ENCODE assay signal across 8 cellular contexts in the genomic region with DNA sequence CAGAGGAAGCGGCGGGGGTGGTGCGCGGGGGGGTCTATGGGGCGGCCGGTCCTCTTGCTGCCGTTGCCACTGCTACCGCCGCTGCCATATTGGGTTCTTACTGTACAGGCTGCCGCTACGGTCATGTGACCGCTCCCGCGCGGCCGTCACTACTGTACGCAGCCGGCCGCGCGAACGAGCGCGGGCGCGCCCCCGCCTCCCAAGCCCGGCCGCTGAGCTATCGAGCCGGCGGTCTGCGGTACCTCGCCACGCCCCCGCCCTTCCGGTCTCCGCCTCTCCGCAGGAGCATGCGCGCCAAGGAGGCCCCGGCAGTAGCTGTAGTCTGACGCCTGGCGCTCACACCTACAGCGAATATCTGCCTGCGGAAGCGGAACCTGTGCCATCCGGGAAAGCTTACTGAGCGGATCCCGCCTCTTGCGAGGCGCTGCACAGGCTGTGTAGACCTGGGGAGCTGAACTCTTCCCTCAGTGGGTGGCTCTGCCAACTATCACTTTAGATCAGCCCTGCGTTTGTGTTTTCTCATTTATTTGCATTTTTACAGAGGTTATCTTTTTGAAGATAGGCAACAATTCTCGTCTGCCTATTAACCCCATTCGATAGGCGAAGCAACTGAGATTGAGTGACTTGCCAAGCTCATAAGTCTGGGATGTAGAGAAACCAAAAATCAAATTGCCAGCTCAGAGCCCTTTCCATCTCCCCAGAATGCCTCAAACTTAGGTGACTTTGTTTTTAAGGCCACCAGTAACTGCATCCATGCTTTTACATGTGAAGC. TPM values are rescaled to one million over a fixed set of nuclear protein-coding genes. Genes with fewer than 3 reads are reported as not detected.
DNase-seq lines count a peak whose midpoint lies in the region; ATAC-seq, FAIRE-seq and TF ChIP-seq lines count a peak whose summit lies in the region.

Gene ASXL2 (minus strand): TSS at position 127 of the 772 bp plus-strand sequence. CDS start 265 bp downstream, outside the sequence.

- H3K36me3 ChIP-seq in adrenal gland (replicated peaks in 1 of 2) = no peaks in the 10 kb centered on the region
- peaks cover 0 to 17% (median 0%) of the 10 kb centered on the region in 9 donors for H3K36me3 ChIP-seq in heart right ventricle
- peaks cover 0 to 6% (median 0%) of the 10 kb centered on the region in 4 donors for H3K36me3 ChIP-seq in upper lobe of left lung

- peak; percentile 90 for TF ChIP-seq POLR2A in GM12892 (IDR thresholded peaks at IDR 0.05; ENCODE audit: low read depth, low read length)
- TF ChIP-seq POLR2A in adrenal gland (IDR thresholded peaks at IDR 0.05) = peak; percentile 43 to 91
- peak in 2 of 4 donors; percentile 72 to 82 for TF ChIP-seq POLR2A in upper lobe of left lung (IDR thresholded peaks at IDR 0.05)

- H3K27ac ChIP-seq in adrenal gland = peak within 1 kb of the TSS; percentile 83 to 98 (median 98)
- peak within 1 kb of the TSS; percentile 74 to 96 (median 95) for H3K27ac ChIP-seq in heart right ventricle
- H3K27ac ChIP-seq in upper lobe of left lung = peak within 1 kb of the TSS; percentile 90 to 96 (median 95)

- intact Hi-C loops in adrenal gland (cut with DNase I) (no loop called here), heart right ventricle (cut with DNase I) (no loop called here), posterior cingulate gyrus (cut with DNase I) (loop anchor here (1.0 to 5.0 kb wide), 2 partner anchors 154 to 205 kb away; partner anchors contain the start of genes DTNB and RAB10)

- peak within 1 kb of the TSS; percentile 70 to 93 (median 82) for H3K4me3 ChIP-seq in adrenal gland
- H3K4me3 ChIP-seq in heart right ventricle = peak within 1 kb of the TSS; percentile 68 to 99 (median 91)
- peak within 1 kb of the TSS; percentile 82 to 96 (median 86) for H3K4me3 ChIP-seq in upper lobe of left lung

- peak; percentile 98 for FAIRE-seq in GM12892 (lab: Jason Lieb, UNC)

- H3K27me3 ChIP-seq in adrenal gland = peaks cover 5% of the 10 kb centered on the region
- H3K27me3 ChIP-seq in heart right ventricle = peaks cover 0 to 15% (median 11%) of the 10 kb centered on the region in 7 donors
- H3K27me3 ChIP-seq in upper lobe of left lung = no peaks in the 10 kb centered on the region

- ATAC-seq in HG02852 (IDR thresholded peaks at IDR 0.05; ENCODE audit: unreplicated experiment) (peak; percentile 89), heart right ventricle (peak; percentile 98 to 100 (median 99)), upper lobe of left lung (ENCODE audit: low FRiP score in 2 of 2) (peak; percentile 99)

- DNase-seq in GM12892 (ENCODE audit: insufficient read length) (peak; percentile 76), NCI-H146 (lab: John Stamatoyannopoulos, UW) (peak; percentile 98), T-helper 1 cell (peak; percentile 94 to 99 (median 97)), adrenal gland (peak; percentile 97 to 98 (median 98)), heart right ventricle (peak; percentile 95 to 97), posterior cingulate gyrus (peak; percentile 96 to 100 (median 97)), upper lobe of left lung (peak; percentile 99 to 100)

- peaks cover 8 to 21% of the 10 kb centered on the region in 2 donors for H3K4me1 ChIP-seq in adrenal gland (replicated peaks in 1 of 2)
- peaks cover 0 to 27% (median 16%) of the 10 kb centered on the region in 9 donors for H3K4me1 ChIP-seq in heart right ventricle
- H3K4me1 ChIP-seq in upper lobe of left lung = peaks cover 10 to 18% (median 14%) of the 10 kb centered on the region in 4 donors

- peak in 1 of 6 experiments; percentile 14 for TF ChIP-seq CTCF in adrenal gland (IDR thresholded peaks at IDR 0.05)
- peak in 4 of 9 donors; percentile 11 to 41 (median 24) for TF ChIP-seq CTCF in heart right ventricle (IDR thresholded peaks at IDR 0.05)
- TF ChIP-seq CTCF in upper lobe of left lung (IDR thresholded peaks at IDR 0.05) = peak in 3 of 6 experiments; percentile 22 to 32 (median 30)

- WGBS in adrenal gland, 4 donors = 1 to 3% (median 1%) methylated on average over 17 to 56 of the region's 56 CpGs
- WGBS in heart right ventricle, 2 donors = 1 to 2% methylated on average over 54 to 56 of the region's 56 CpGs
- WGBS in upper lobe of left lung, 2 donors = 4 to 9% methylated on average over 12 to 27 of the region's 56 CpGs

- H3K9me3 ChIP-seq in adrenal gland (replicated peaks in 1 of 3) (no peaks in the 10 kb centered on the region), heart right ventricle (no peaks in the 10 kb centered on the region), upper lobe of left lung (peaks cover 0 to 2% (median 0%) of the 10 kb centered on the region in 4 donors)

- TF ChIP-seq EP300 in upper lobe of left lung (IDR thresholded peaks at IDR 0.05) = peak in 1 of 4 donors; percentile 48

RNA-seq across cellular contexts. Expression of gene ASXL2, which starts in this region (rescaled TPM):
- 6.0 TPM for polyA plus RNA-seq in GM12892 (2012; ENCODE audit: missing spikeins)
- 10 to 100 TPM; 13.8 to 41.8 (median 28.5) TPM for total RNA-seq in adrenal gland
- polyA plus RNA-seq in adrenal gland = 10 to 100 TPM in 1 of 3 donors, 1 to 10 TPM in 2; 1.4 to 23.4 (median 2.4) TPM
- total RNA-seq in heart right ventricle = 10 to 100 TPM; 19.6 to 34.0 (median 28.9) TPM
- polyA plus RNA-seq in heart right ventricle = 1 to 10 TPM; 1.8 to 2.0 TPM
- 10 to 100 TPM; 15.5 to 34.9 (median 25.6) TPM for total RNA-seq in upper lobe of left lung

Comparison
In these comparisons a context has a peak if more than half of its experiments do, and no peak if none do; other contexts are left out.
1. Peak in every context shown above with its lines: DNase-seq, ATAC-seq, H3K4me3 ChIP-seq and H3K27ac ChIP-seq.